1 cellular context compared by ENCODE assay signal in the genomic region with DNA sequence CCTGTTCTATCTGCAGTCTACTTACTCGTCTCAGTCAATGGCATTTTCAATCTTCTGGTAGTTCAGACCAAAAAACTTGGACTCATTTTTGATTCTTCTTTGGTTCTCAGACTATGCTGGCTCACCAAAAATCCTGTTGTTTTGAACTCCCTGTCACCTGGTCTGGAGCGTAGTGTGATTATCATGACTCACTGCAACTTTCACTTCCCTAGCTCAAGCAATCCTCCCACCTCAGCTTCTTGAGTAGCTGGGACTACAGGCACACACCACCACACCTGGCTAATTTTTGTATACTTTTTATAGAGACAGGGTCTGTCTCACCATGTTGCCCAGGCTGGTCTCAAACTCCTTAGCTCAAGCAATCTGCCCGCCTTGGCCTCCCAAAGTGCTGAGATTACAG.
TF ChIP-seq lines count a peak whose summit lies in the region.

No MANE protein-coding gene starts in this region.

TF ChIP-seq in GM12878, 131 proteins besides CTCF, POLR2A, EP300 and RAD21 (continued from another document):
- peak; percentile 33; the same call in 1 of the 2 replicates for TF ChIP-seq RAD51 (IDR thresholded peaks at IDR 0.05)
- TF ChIP-seq PML (IDR thresholded peaks at IDR 0.05; ENCODE audit: low read length), result no peak
- peak; percentile 39 to 51; a peak in 3 of 4 replicates for TF ChIP-seq IKZF2 (IDR thresholded peaks at IDR 0.05)
- TF ChIP-seq ATF7 (IDR thresholded peaks at IDR 0.05; ENCODE audit: low read depth), result peak; percentile 33; the same call in 1 of the 2 replicates
- TF ChIP-seq, protein P1, sequence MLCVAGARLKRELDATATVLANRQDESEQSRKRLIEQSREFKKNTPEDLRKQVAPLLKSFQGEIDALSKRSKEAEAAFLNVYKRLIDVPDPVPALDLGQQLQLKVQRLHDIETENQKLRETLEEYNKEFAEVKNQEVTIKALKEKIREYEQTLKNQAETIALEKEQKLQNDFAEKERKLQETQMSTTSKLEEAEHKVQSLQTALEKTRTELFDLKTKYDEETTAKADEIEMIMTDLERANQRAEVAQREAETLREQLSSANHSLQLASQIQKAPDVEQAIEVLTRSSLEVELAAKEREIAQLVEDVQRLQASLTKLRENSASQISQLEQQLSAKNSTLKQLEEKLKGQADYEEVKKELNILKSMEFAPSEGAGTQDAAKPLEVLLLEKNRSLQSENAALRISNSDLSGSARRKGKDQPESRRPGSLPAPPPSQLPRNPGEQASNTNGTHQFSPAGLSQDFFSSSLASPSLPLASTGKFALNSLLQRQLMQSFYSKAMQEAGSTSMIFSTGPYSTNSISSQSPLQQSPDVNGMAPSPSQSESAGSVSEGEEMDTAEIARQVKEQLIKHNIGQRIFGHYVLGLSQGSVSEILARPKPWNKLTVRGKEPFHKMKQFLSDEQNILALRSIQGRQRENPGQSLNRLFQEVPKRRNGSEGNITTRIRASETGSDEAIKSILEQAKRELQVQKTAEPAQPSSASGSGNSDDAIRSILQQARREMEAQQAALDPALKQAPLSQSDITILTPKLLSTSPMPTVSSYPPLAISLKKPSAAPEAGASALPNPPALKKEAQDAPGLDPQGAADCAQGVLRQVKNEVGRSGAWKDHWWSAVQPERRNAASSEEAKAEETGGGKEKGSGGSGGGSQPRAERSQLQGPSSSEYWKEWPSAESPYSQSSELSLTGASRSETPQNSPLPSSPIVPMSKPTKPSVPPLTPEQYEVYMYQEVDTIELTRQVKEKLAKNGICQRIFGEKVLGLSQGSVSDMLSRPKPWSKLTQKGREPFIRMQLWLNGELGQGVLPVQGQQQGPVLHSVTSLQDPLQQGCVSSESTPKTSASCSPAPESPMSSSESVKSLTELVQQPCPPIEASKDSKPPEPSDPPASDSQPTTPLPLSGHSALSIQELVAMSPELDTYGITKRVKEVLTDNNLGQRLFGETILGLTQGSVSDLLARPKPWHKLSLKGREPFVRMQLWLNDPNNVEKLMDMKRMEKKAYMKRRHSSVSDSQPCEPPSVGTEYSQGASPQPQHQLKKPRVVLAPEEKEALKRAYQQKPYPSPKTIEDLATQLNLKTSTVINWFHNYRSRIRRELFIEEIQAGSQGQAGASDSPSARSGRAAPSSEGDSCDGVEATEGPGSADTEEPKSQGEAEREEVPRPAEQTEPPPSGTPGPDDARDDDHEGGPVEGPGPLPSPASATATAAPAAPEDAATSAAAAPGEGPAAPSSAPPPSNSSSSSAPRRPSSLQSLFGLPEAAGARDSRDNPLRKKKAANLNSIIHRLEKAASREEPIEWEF (IDR thresholded peaks at IDR 0.05; ENCODE audit: insufficient replicate concordance, low read depth, low read length), result no peak
- TF ChIP-seq TBL1XR1 (IDR thresholded peaks at IDR 0.05; ENCODE audit: low read depth, low read length), result no peak
- no peak for TF ChIP-seq FOS (IDR thresholded peaks at IDR 0.05; ENCODE audit: borderline replicate concordance, extremely low read depth, insufficient read length)
- peak; percentile 69; the same call in 1 of the 2 replicates for TF ChIP-seq DPF2 (IDR thresholded peaks at IDR 0.05)
TF ChIP-seq in GM12878: peak in this region for 6.
